In the genomic region with DNA sequence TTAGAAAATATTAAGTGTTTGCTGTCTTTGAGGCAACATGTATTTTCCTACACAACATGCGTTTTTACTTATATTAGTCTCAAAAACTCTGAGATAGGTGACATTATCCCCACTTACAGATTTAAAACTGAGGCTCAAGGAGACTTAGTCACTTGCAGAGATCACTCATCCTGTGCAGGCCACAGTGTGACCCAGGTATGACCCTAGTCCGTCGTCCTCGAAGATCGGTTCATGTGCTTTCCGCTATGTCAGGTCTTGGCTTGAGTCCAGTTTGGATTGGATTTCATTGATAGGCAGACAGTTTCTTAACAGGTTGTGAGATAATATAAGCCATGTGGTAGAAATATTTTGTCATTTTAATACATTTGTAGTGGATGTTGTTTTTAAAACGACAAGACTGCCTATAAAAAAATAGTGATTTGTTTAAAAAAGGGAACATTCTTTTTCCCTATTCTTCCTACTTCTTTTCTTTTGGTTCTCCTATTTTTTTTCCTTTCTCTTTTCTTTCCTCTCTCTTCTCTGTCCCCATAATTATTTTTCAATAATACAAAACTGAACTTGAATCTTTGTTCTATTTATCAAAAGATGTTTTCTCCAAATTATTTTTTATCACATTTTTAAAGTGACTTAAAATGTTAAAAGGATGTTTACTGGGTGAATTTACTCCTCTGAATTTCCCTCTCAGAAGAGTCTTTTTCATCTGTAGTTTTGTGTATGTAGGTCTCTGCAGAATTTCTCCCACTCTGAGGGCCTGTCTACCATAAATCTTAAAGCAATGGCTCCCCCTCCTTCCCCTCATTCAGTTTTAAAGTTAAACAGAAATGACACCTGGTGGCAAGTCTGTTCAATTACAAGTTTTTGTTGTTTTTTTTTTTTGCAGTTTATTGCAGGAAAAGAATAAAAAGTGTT, we compare ENCODE assay signal across 8 cellular contexts.
DNase-seq lines count a peak whose midpoint lies in the region; ATAC-seq and TF ChIP-seq lines count a peak whose summit lies in the region.

No MANE protein-coding gene starts in this region.

- H3K36me3 Mint-ChIP-seq in neural crest cell (ENCODE audit: low read depth): peaks cover 5% of the 10 kb centered on the region

- no peaks in the 10 kb centered on the region for H3K9me2 ChIP-seq in Loucy (replicated peaks; ENCODE audit: low read depth, low read length)

- no peaks in the 10 kb centered on the region for H3K9me3 Mint-ChIP-seq in neural crest cell

- no peaks in the 10 kb centered on the region for H3K79me2 ChIP-seq in Loucy (ENCODE audit: insufficient read depth, low read length)

- peak; percentile 81 for TF ChIP-seq CTCF in Loucy (conservative IDR thresholded peaks at IDR 0.05; ENCODE audit: low read length)
- TF ChIP-seq CTCF in neural crest cell (conservative IDR thresholded peaks at IDR 0.05): peak; percentile 83

- DNase-seq in NCI-H2029 treated with DMSO at 0.1 percent for 48 hours (lab: John Stamatoyannopoulos, UW) (peak; percentile 48), NCI-H2029 (lab: John Stamatoyannopoulos, UW) (no peak), SK-MEL-5 (ENCODE audit: low read depth, low spot score) (peak; percentile 62), fibroblast of gingiva (ENCODE audit: low read depth) (peak; percentile 42), neural crest cell (ENCODE audit: low read depth, low spot score) (no peak)
- no peak for DNase-seq in activated naive CD4-positive, alpha-beta T cell (lab: John Stamatoyannopoulos, UW)

- no peak overlapping the region for H2AFZ ChIP-seq in Loucy (ENCODE audit: low read length)

- H3K4me3 ChIP-seq in Loucy (ENCODE audit: low read length, poor library complexity, severe bottlenecking): no peak overlapping the region

- H3K4me2 ChIP-seq in Loucy (ENCODE audit: low read depth, low read length, poor library complexity, severe bottlenecking): no peak overlapping the region

- H3K27me3 Mint-ChIP-seq in neural crest cell (ENCODE audit: low read depth): no peaks in the 10 kb centered on the region

- H3F3A ChIP-seq in Loucy (ENCODE audit: low read depth): no peaks in the 10 kb centered on the region

- H4K20me1 ChIP-seq in Loucy (ENCODE audit: insufficient read depth, low read length, poor library complexity, severe bottlenecking): no peaks in the 10 kb centered on the region

- no peak overlapping the region for H3K27ac Mint-ChIP-seq in neural crest cell (ENCODE audit: unreplicated experiment)

- H3K4me1 ChIP-seq in Loucy (ENCODE audit: insufficient read depth, low read length, poor library complexity, severe bottlenecking): no peaks in the 10 kb centered on the region

- in situ Hi-C loops in SK-MEL-5 (cut with HindIII; ENCODE audit: low pct_unique_long_range_greater_than_20kb, low sequenced_read_pairs): no loop called here

- no peak overlapping the region for H3K4me3 Mint-ChIP-seq in neural crest cell

- H3K27me3 ChIP-seq in Loucy (ENCODE audit: insufficient read depth, low read length, poor library complexity, severe bottlenecking): no peaks in the 10 kb centered on the region

- ATAC-seq in HG02642 (IDR thresholded peaks at IDR 0.05; ENCODE audit: poor library complexity, unreplicated experiment): no peak

- H3K36me3 ChIP-seq in Loucy (ENCODE audit: insufficient read depth, low read length): no peaks in the 10 kb centered on the region; the same call in 1 of the 2 replicates

- H3K9me3 ChIP-seq in Loucy (ENCODE audit: insufficient read depth, low read depth, low read length): no peaks in the 10 kb centered on the region

- no peaks in the 10 kb centered on the region for H3K4me1 Mint-ChIP-seq in neural crest cell

- H3K9ac ChIP-seq in Loucy (ENCODE audit: low read depth, low read length, poor library complexity, severe bottlenecking): no peak overlapping the region

Comparison
In these comparisons a context has a peak if more than half of its experiments do, and no peak if none do; other contexts are left out.
1. DNase-seq: peak in NCI-H2029 treated with DMSO at 0.1 percent for 48 hours (single experiment), SK-MEL-5 (single experiment) and fibroblast of gingiva (single experiment); none in NCI-H2029 (single experiment), neural crest cell (single experiment) and activated naive CD4-positive, alpha-beta T cell (0 of 4).